In genomic region chr4:113976937-113977855, GRCh38 we compare ENCODE assay signal across 2 cellular contexts.
TF ChIP-seq lines count a peak whose summit lies in the region.

No MANE protein-coding gene starts in this region.

TF ChIP-seq in SK-N-SH, 30 proteins besides CTCF, POLR2A, EP300 and RAD21 (continued from another document):
- TF ChIP-seq REST (IDR thresholded peaks at IDR 0.05; ENCODE audit: low read depth, low read length) (peak; percentile 67; the same call in 1 of the 2 replicates), RFX5 (IDR thresholded peaks at IDR 0.05; ENCODE audit: low read length) (no peak)

TF ChIP-seq in SK-N-SH treated with all-trans-retinoic acid at 6 μM for 48 hours, 23 proteins besides CTCF, POLR2A, EP300 and RAD21 (continued from another document):
- no peak for TF ChIP-seq TSHZ2 (CRISPR knock-in tag; IDR thresholded peaks at IDR 0.05)
- no peak for TF ChIP-seq ZNF70 (CRISPR knock-in tag; IDR thresholded peaks at IDR 0.05)
- no peak for TF ChIP-seq BACH2 (CRISPR knock-in tag; IDR thresholded peaks at IDR 0.05; ENCODE audit: borderline replicate concordance)
- TF ChIP-seq ARNTL (CRISPR knock-in tag; IDR thresholded peaks at IDR 0.05; ENCODE audit: borderline replicate concordance, low read depth): no peak
- no peak for TF ChIP-seq PPARA (CRISPR knock-in tag; IDR thresholded peaks at IDR 0.05; ENCODE audit: borderline replicate concordance)
- no peak for TF ChIP-seq ISL1 (CRISPR knock-in tag; IDR thresholded peaks at IDR 0.05)
- no peak for TF ChIP-seq CSDC2 (CRISPR knock-in tag; IDR thresholded peaks at IDR 0.05)
- no peak for TF ChIP-seq CSRNP3 (CRISPR knock-in tag; IDR thresholded peaks at IDR 0.05)
- TF ChIP-seq ZFP30 (CRISPR knock-in tag; IDR thresholded peaks at IDR 0.05): no peak
- no peak for TF ChIP-seq RARB (CRISPR knock-in tag; IDR thresholded peaks at IDR 0.05)
